In genomic region chr1:167454304-167454928, GRCh38 we compare ENCODE assay signal across 7 cellular contexts.
DNase-seq lines count a peak whose midpoint lies in the region; ATAC-seq, FAIRE-seq and TF ChIP-seq lines count a peak whose summit lies in the region.

No MANE protein-coding gene starts in this region.

- DNase-seq in HAP-1 (ENCODE audit: low spot score in 2 of 2) = peak in 1 of 2 experiments; percentile 27
- no peak for DNase-seq in PC-3
- no peak for DNase-seq in pancreas
- no peak for DNase-seq in GM12891 (ENCODE audit: insufficient read length, low spot score)
- DNase-seq in stimulated activated CD8-positive, alpha-beta memory T cell treated with anti-CD3 and anti-CD28 coated beads, Interleukin-4, amount 100 ng/mL, for 48 hours = no peak

- H3K27ac ChIP-seq in PC-3 (ENCODE audit: low read length) (no peak overlapping the region), pancreas (peak overlapping the region; percentile 67 to 88 (median 75))

- H3K9ac ChIP-seq in PC-3 (ENCODE audit: low read length) (peak overlapping the region; percentile 73), endocrine pancreas (ENCODE audit: control insufficient read depth, insufficient read depth, low read length) (peak overlapping the region; percentile 91)

- H3K4me3 ChIP-seq in HAP-1 = peak overlapping the region; percentile 40
- peak overlapping the region; percentile 89 for H3K4me3 ChIP-seq in PC-3 (ENCODE audit: low read length)
- peak overlapping the region; percentile 70 for H3K4me3 ChIP-seq in endocrine pancreas (ENCODE audit: control insufficient read depth, insufficient read depth, low read length)
- H3K4me3 ChIP-seq in pancreas = peak overlapping the region; percentile 49 to 90 (median 73)

- no TSS peak for BruUV-seq in PC-3 (replicated peaks; lab: Mats Ljungman, UMichigan)

- WGBS in pancreas, 2 donors = 23 to 39% methylated on average over 12 to 21 of the region's 21 CpGs

- peak overlapping the region; percentile 99 for H3K4me2 ChIP-seq in PC-3 (ENCODE audit: low read length)

- TF ChIP-seq POLR2A in GM12891 (IDR thresholded peaks at IDR 0.05; ENCODE audit: low read depth, low read length) = no peak

- H3K4me1 ChIP-seq in HAP-1 = peaks cover 14% of the 10 kb centered on the region
- peaks cover 6% of the 10 kb centered on the region; the same call in 1 of the 2 replicates for H3K4me1 ChIP-seq in PC-3 (ENCODE audit: insufficient read depth, low read length)
- H3K4me1 ChIP-seq in endocrine pancreas (ENCODE audit: control insufficient read depth, insufficient read depth, low read length) = no peaks in the 10 kb centered on the region
- peaks cover 0 to 5% (median 0%) of the 10 kb centered on the region in 3 donors for H3K4me1 ChIP-seq in pancreas

- peak overlapping the region; percentile 99 for H2AFZ ChIP-seq in PC-3 (ENCODE audit: low read length)

- no peaks in the 10 kb centered on the region for H3F3A ChIP-seq in PC-3 (ENCODE audit: low read length, unreplicated experiment)

- CTCF ChIA-PET in PC-3 (lab: Charles Lee) = interaction anchor here (1.0 kb wide), 1 partner anchor 79 kb away, joined by 3 read pairs; no protein-coding TSS in a partner anchor

- FAIRE-seq in pancreas (lab: Jason Lieb, UNC) (no peak), GM12891 (lab: Jason Lieb, UNC) (no peak)

- intact Hi-C loops in PC-3 (cut with micrococcal nuclease) (loop anchor here (2.0 kb wide), 1 partner anchor 78 kb away; no protein-coding TSS in a partner anchor), pancreas (cut with DNase I) (no loop called here)

- H3K27me3 ChIP-seq in HAP-1 (ENCODE audit: low read depth) (no peaks in the 10 kb centered on the region), PC-3 (ENCODE audit: low read length) (no peaks in the 10 kb centered on the region), endocrine pancreas (ENCODE audit: control insufficient read depth, insufficient read depth, low read length) (no peaks in the 10 kb centered on the region), pancreas (no peaks in the 10 kb centered on the region)

- no peak for TF ChIP-seq CTCF in PC-3 (conservative IDR thresholded peaks at IDR 0.05; ENCODE audit: low read depth, low read length)
- TF ChIP-seq CTCF in pancreas (IDR thresholded peaks at IDR 0.05) = no peak

- H3K9me2 ChIP-seq in PC-3 (replicated peaks; ENCODE audit: low read length) = no peaks in the 10 kb centered on the region

- POLR2A ChIA-PET in PC-3 (lab: Charles Lee; ENCODE audit: unreplicated experiment) = interaction anchor here (0.6 kb wide), 2 partner anchors 10 to 43 kb away, joined by 5 to 12 read pairs; no protein-coding TSS in a partner anchor

- H3K9me3 ChIP-seq in HAP-1 (no peaks in the 10 kb centered on the region), PC-3 (ENCODE audit: low read length) (no peaks in the 10 kb centered on the region), endocrine pancreas (ENCODE audit: control insufficient read depth, low read length) (no peaks in the 10 kb centered on the region), pancreas (no peaks in the 10 kb centered on the region)

- H3K36me3 ChIP-seq in HAP-1 (replicated peaks) (no peaks in the 10 kb centered on the region), PC-3 (ENCODE audit: low read depth, low read length) (no peaks in the 10 kb centered on the region), endocrine pancreas (ENCODE audit: control insufficient read depth, insufficient read depth, low read length) (no peaks in the 10 kb centered on the region), pancreas (no peaks in the 10 kb centered on the region)

- no peaks in the 10 kb centered on the region for H3K79me2 ChIP-seq in PC-3 (ENCODE audit: low read length)

- in situ Hi-C loops in HAP-1 (cut with MboI; ENCODE audit: low sequenced_read_pairs) = no loop called here

- H4K20me1 ChIP-seq in PC-3 (ENCODE audit: low read length) = no peaks in the 10 kb centered on the region

- no peak for ATAC-seq in PC-3
- no peak for ATAC-seq in pancreas
- ATAC-seq in HG02623 (IDR thresholded peaks at IDR 0.05; ENCODE audit: unreplicated experiment) = no peak

TF ChIP-seq in GM12891, 5 proteins besides CTCF, POLR2A, EP300 and RAD21:
- no peak for TF ChIP-seq POU2F2 (IDR thresholded peaks at IDR 0.05; ENCODE audit: low read depth, low read length)
